8 cellular contexts compared by ENCODE assay signal in genomic region chr13:43785166-43785680, GRCh38. TPM values are rescaled to one million over a fixed set of nuclear protein-coding genes. Genes with fewer than 3 reads are reported as not detected.
DNase-seq lines count a peak whose midpoint lies in the region; TF ChIP-seq lines count a peak whose summit lies in the region.

No MANE protein-coding gene starts in this region.

- no peak overlapping the region for H3K27ac ChIP-seq in testis

- no peak overlapping the region for H3K27ac Mint-ChIP-seq in activated CD4-positive, alpha-beta T cell treated with anti-CD3 and anti-CD28 coated beads, Interleukin-2, amount 10 ng/mL, durations not matched to agents 7 days and 5 days

- CTCF ChIA-PET in activated CD4-positive, alpha-beta T cell treated with anti-CD3 and anti-CD28 coated beads, Interleukin-2, amount 10 ng/mL, durations not matched to agents 7 days and 5 days (lab: Charles Lee) = no interaction called here

- H3K27me3 ChIP-seq in kidney epithelial cell (ENCODE audit: control insufficient read depth, insufficient read depth, low read length) = no peaks in the 10 kb centered on the region
- H3K27me3 ChIP-seq in testis = no peaks in the 10 kb centered on the region

- H3K4me3 ChIP-seq in kidney epithelial cell (ENCODE audit: low read depth, low read length) (peak overlapping the region; percentile 60), testis (peak overlapping the region; percentile 57 to 70)

- no peaks in the 10 kb centered on the region for H3K36me3 Mint-ChIP-seq in activated CD4-positive, alpha-beta T cell treated with anti-CD3 and anti-CD28 coated beads, Interleukin-2, amount 10 ng/mL, durations not matched to agents 7 days and 5 days (ENCODE audit: low read depth)

- no peaks in the 10 kb centered on the region for H3K9me3 ChIP-seq in testis

- POLR2A ChIA-PET in activated CD4-positive, alpha-beta T cell treated with anti-CD3 and anti-CD28 coated beads, Interleukin-2, amount 10 ng/mL, durations not matched to agents 7 days and 5 days (lab: Charles Lee) = no interaction called here

- no peaks in the 10 kb centered on the region for H3K9me3 Mint-ChIP-seq in activated CD4-positive, alpha-beta T cell treated with anti-CD3 and anti-CD28 coated beads, Interleukin-2, amount 10 ng/mL, durations not matched to agents 7 days and 5 days

- H3K4me3 Mint-ChIP-seq in activated CD4-positive, alpha-beta T cell treated with anti-CD3 and anti-CD28 coated beads, Interleukin-2, amount 10 ng/mL, durations not matched to agents 7 days and 5 days = peak overlapping the region; percentile 47

- no peak for DNase-seq in activated CD4-positive, alpha-beta T cell treated with anti-CD3 and anti-CD28 coated beads, Interleukin-2, amount 10 ng/mL, durations not matched to agents 7 days and 5 days
- DNase-seq in activated CD4-positive, alpha-beta T cell treated with anti-CD3 and anti-CD28 coated beads for 1 hour = no peak
- DNase-seq in amniotic epithelial cell (ENCODE audit: low read depth) (peak; percentile 8), kidney epithelial cell (ENCODE audit: low read depth) (no peak), testis (no peak), NCI-H146 (lab: John Stamatoyannopoulos, UW) (no peak)
- DNase-seq in stimulated activated CD4-positive, alpha-beta T cell treated with anti-CD3 and anti-CD28 coated beads, Interleukin-2, amount 100 ng/mL, for 24 hours = no peak
- DNase-seq in activated naive CD4-positive, alpha-beta T cell treated with anti-CD3 and anti-CD28 coated beads, Interleukin-2, amount 50 U/mL, for 16 hours = no peak

- TF ChIP-seq CTCF in kidney epithelial cell (IDR thresholded peaks at IDR 0.05; ENCODE audit: insufficient read depth, low read length, poor library complexity, severe bottlenecking) (no peak), testis (IDR thresholded peaks at IDR 0.05) (no peak)

- H3K4me1 ChIP-seq in testis = no peaks in the 10 kb centered on the region

- H3K27me3 Mint-ChIP-seq in activated CD4-positive, alpha-beta T cell treated with anti-CD3 and anti-CD28 coated beads, Interleukin-2, amount 10 ng/mL, durations not matched to agents 7 days and 5 days = peaks cover 49% of the 10 kb centered on the region

- WGBS in testis, 2 donors = 33 to 35% methylated on average over 12 of the region's 12 CpGs

- no peak for TF ChIP-seq POLR2A in testis (IDR thresholded peaks at IDR 0.05)

- H3K36me3 ChIP-seq in kidney epithelial cell (ENCODE audit: control insufficient read depth, insufficient read depth, low read length) (no peaks in the 10 kb centered on the region), testis (ENCODE audit: low read depth, missing control alignments) (no peaks in the 10 kb centered on the region)

- intact Hi-C loops in testis (cut with DNase I; ENCODE audit: low total_unique reads) = no loop called here

- H3K4me1 Mint-ChIP-seq in activated CD4-positive, alpha-beta T cell treated with anti-CD3 and anti-CD28 coated beads, Interleukin-2, amount 10 ng/mL, durations not matched to agents 7 days and 5 days = peaks cover 13% of the 10 kb centered on the region

RNA-seq across cellular contexts. Expression of gene ENOX1, which starts 1.5 kb away (rescaled TPM):
- total RNA-seq in activated CD4-positive, alpha-beta T cell treated with anti-CD3 and anti-CD28 coated beads, Interleukin-2, amount 10 ng/mL, durations not matched to agents 7 days and 5 days = under 1 TPM; 0.07 to 0.19 TPM
- total RNA-seq in kidney epithelial cell (0.71 and 1.5 TPM in 2 replicates), testis (10 to 100 TPM; 11.0 to 11.5 TPM)
- polyA plus RNA-seq in testis (ENCODE audit: insufficient read depth, low read depth, low replicate concordance) = 14.2 TPM
